In genomic region chr4:109418588-109418987, GRCh38 we compare ENCODE assay signal across 1 cellular context.
TF ChIP-seq lines count a peak whose summit lies in the region.

No MANE protein-coding gene starts in this region.

TF ChIP-seq in GM23338, 12 proteins besides CTCF, POLR2A, EP300 and RAD21 (continued from another document):
- no peak for TF ChIP-seq ZNF462 (CRISPR knock-in tag; IDR thresholded peaks at IDR 0.05)
